In genomic region chr11:63917685-63918523, GRCh38 we compare ENCODE assay signal across 8 cellular contexts. TPM values are rescaled to one million over a fixed set of nuclear protein-coding genes. Genes with fewer than 3 reads are reported as not detected.
DNase-seq lines count a peak whose midpoint lies in the region; ATAC-seq and TF ChIP-seq lines count a peak whose summit lies in the region.

No MANE protein-coding gene starts in this region.

- no peak overlapping the region for H4K8ac ChIP-seq in H9 (replicated peaks; ENCODE audit: insufficient read length, low read depth, low read length)

- H3K4me2 ChIP-seq in H9 (ENCODE audit: insufficient read depth, insufficient read length, low read length): peak overlapping the region; percentile 67

- H2AK5ac ChIP-seq in H9 (ENCODE audit: insufficient read length, low read length): no peak overlapping the region

- H3K27me3 ChIP-seq in H9 (ENCODE audit: insufficient read depth, low read length) (no peaks in the 10 kb centered on the region), left ventricle myocardium inferior (ENCODE audit: low read depth) (no peaks in the 10 kb centered on the region), prostate gland (replicated peaks; ENCODE audit: insufficient read depth) (no peaks in the 10 kb centered on the region), MG63 (0 out of 2 replicates have a peak, but pooled peaks cover 2% of the 10 kb centered on the region)

- no peaks in the 10 kb centered on the region for H3K79me1 ChIP-seq in H9 (ENCODE audit: insufficient read depth, low read depth, low read length, poor library complexity, severe bottlenecking)

- peak overlapping the region; percentile 65 for H2BK120ac ChIP-seq in H9 (ENCODE audit: low read depth, low read length, poor library complexity, severe bottlenecking)

- WGBS in H9 (ENCODE audit: extremely low coverage, insufficient read length, low lambda C conversion rate): no CpG with 5 or more reads among the region's 50 CpGs
- WGBS in adipose tissue, 3 donors: 8 to 12% (median 11%) methylated on average over 32 to 50 of the region's 50 CpGs
- WGBS in prostate gland: 6% methylated on average over 47 of the region's 50 CpGs

- CTCF ChIA-PET in AG04449 (lab: Yijun Ruan, JAX): interaction anchor here (0.9 to 10.4 kb wide), 8 partner anchors 9 to 81 kb away, joined by 3 to 47 read pairs (median 5); partner anchors contain the start of gene MARK2

- H3T11ph ChIP-seq in H9 (ENCODE audit: low read length): peak overlapping the region; percentile 71

- peak overlapping the region; percentile 72 for H3K9ac ChIP-seq in H9 (ENCODE audit: extremely low read depth, insufficient read length, low read length)

- peak overlapping the region; percentile 72 for H2BK12ac ChIP-seq in H9 (ENCODE audit: insufficient read length, low read depth, low read length)

- peak overlapping the region; percentile 94 for H4K91ac ChIP-seq in H9 (ENCODE audit: insufficient read length, low read depth, low read length)

- peak overlapping the region; percentile 85 for H3K27ac ChIP-seq in H9 (ENCODE audit: insufficient read length, low read depth, low read length)
- peak overlapping the region; percentile 9 for H3K27ac ChIP-seq in adipose tissue (ENCODE audit: low read depth, low read length)
- peak overlapping the region; percentile 99 for H3K27ac ChIP-seq in left ventricle myocardium inferior (replicated peaks)
- peak overlapping the region; percentile 52 to 61 for H3K27ac ChIP-seq in prostate gland

- H3K23ac ChIP-seq in H9 (ENCODE audit: insufficient read length, low read depth, low read length): no peak overlapping the region

- H3K36me3 Mint-ChIP-seq in H9 (ENCODE audit: insufficient read depth in 1 of 3, low read depth in 3 of 3): peaks cover 14 to 26% (median 19%) of the 10 kb centered on the region in 3 experiments

- peak overlapping the region; percentile 28 for H2BK5ac ChIP-seq in H9 (ENCODE audit: insufficient read length, low read length)

- no peak for DNase-seq in AG04449 (ENCODE audit: low read depth, low spot score)
- peak; percentile 93 for DNase-seq in H9
- DNase-seq in NOMO-1 treated with DMSO at 0.1 percent for 48 hours (lab: John Stamatoyannopoulos, UW; ENCODE audit: unreplicated experiment): peak; percentile 5
- peak; percentile 84 for DNase-seq in left ventricle myocardium inferior
- peak; percentile 25 for DNase-seq in prostate gland (ENCODE audit: low spot score)
- no peak for DNase-seq in MG63

- peak overlapping the region; percentile 57 for H3K4me3 ChIP-seq in AG04449 (ENCODE audit: low read depth, low read length)
- peak overlapping the region; percentile 67 for H3K4me3 ChIP-seq in left ventricle myocardium inferior
- H3K4me3 ChIP-seq in prostate gland: peak overlapping the region; percentile 23 to 34
- H3K4me3 ChIP-seq in MG63: no peak overlapping the region

- peak overlapping the region; percentile 23 for H4K5ac ChIP-seq in H9 (ENCODE audit: insufficient read length, low read depth, low read length)

- H2BK15ac ChIP-seq in H9 (ENCODE audit: low read depth, low read length): no peak overlapping the region

- H3K4me1 ChIP-seq in H9 (ENCODE audit: insufficient read depth, low read length) (peaks cover 3% of the 10 kb centered on the region), left ventricle myocardium inferior (peaks cover 60% of the 10 kb centered on the region), prostate gland (replicated peaks) (peaks cover 14% of the 10 kb centered on the region)

- POLR2A ChIA-PET in AG04449 (lab: Yijun Ruan, JAX): interaction anchor here (0.8 to 0.9 kb wide), 2 partner anchors 11 to 79 kb away, joined by 4 read pairs; partner anchors contain the start of gene MARK2

- intact Hi-C loops in left ventricle myocardium inferior (cut with micrococcal nuclease) (no loop called here), prostate gland (cut with DNase I) (no loop called here)

- H3K9me3 ChIP-seq in H9 (ENCODE audit: control insufficient read depth, low read depth, low read length): no peaks in the 10 kb centered on the region
- H3K9me3 ChIP-seq in left ventricle myocardium inferior (replicated peaks): peaks cover 2% of the 10 kb centered on the region
- no peaks in the 10 kb centered on the region for H3K9me3 ChIP-seq in prostate gland
- no peaks in the 10 kb centered on the region for H3K9me3 ChIP-seq in MG63

- peaks cover 24 to 31% of the 10 kb centered on the region in 2 experiments for H3K4me1 Mint-ChIP-seq in H9

- peak overlapping the region; percentile 94 for H3K14ac ChIP-seq in H9 (ENCODE audit: insufficient read depth, low read length)

- H3K9me3 Mint-ChIP-seq in H9: peaks cover 5% of the 10 kb centered on the region in 2 experiments; a peak in 4 of 5 replicates

- peak overlapping the region; percentile 90 for H3K4ac ChIP-seq in H9 (ENCODE audit: low read depth, low read length)

- TF ChIP-seq CTCF in AG04449 (IDR thresholded peaks at IDR 0.05; ENCODE audit: insufficient read depth, low read length, missing control alignments) (no peak), H9 (conservative IDR thresholded peaks at IDR 0.05) (no peak), left ventricle myocardium inferior (IDR thresholded peaks at IDR 0.05; ENCODE audit: borderline replicate concordance) (no peak), prostate gland (IDR thresholded peaks at IDR 0.05) (no peak)

- no peaks in the 10 kb centered on the region for H4K20me1 ChIP-seq in H9 (ENCODE audit: control insufficient read depth, insufficient read depth, insufficient read length)

- no peak for ATAC-seq in HG02642 (IDR thresholded peaks at IDR 0.05; ENCODE audit: poor library complexity, unreplicated experiment)

- H3K18ac ChIP-seq in H9 (ENCODE audit: insufficient read length, low read depth, low read length): peak overlapping the region; percentile 83

- peaks cover under 1% of the 10 kb centered on the region for H3K27me3 Mint-ChIP-seq in H9 (ENCODE audit: low read depth)

- peaks cover 33% of the 10 kb centered on the region for H3K23me2 ChIP-seq in H9 (ENCODE audit: insufficient read length, low read depth, low read length, poor library complexity, severe bottlenecking)

- H2AFZ ChIP-seq in H9 (ENCODE audit: low read length): no peak overlapping the region

- no peaks in the 10 kb centered on the region for H3K36me3 ChIP-seq in left ventricle myocardium inferior
- H3K36me3 ChIP-seq in prostate gland: no peaks in the 10 kb centered on the region
- H3K36me3 ChIP-seq in MG63: no peaks in the 10 kb centered on the region

- H2BK20ac ChIP-seq in H9 (ENCODE audit: low read depth, low read length, poor library complexity, severe bottlenecking): no peak overlapping the region

- H3K56ac ChIP-seq in H9 (ENCODE audit: insufficient read length, low read depth, low read length): no peak overlapping the region

- H3K4me3 Mint-ChIP-seq in H9: peak overlapping the region; percentile 67 to 87

- TF ChIP-seq POLR2A in prostate gland (IDR thresholded peaks at IDR 0.05): no peak

- peak overlapping the region; percentile 99 to 100 (median 99) for H3K27ac Mint-ChIP-seq in H9

- peaks cover 5% of the 10 kb centered on the region; the same call in 1 of the 2 replicates for H3K79me2 ChIP-seq in H9 (ENCODE audit: insufficient read depth, low read length)

RNA-seq across cellular contexts. Expression of gene RCOR2, which starts 0.9 kb away (rescaled TPM):
- 117 and 118 TPM in 2 replicates for total RNA-seq in H9 (2021)
- polyA plus RNA-seq in adipose tissue: under 1 TPM; 0.27 to 0.59 (median 0.56) TPM
- total RNA-seq in left ventricle myocardium inferior: 10.5 TPM
- 1 to 10 TPM in 1 of 2 donors, under 1 TPM in 1; 0.64 to 3.3 TPM for total RNA-seq in prostate gland
- total RNA-seq in MG63 (2014; rRNA removed; shearing (Covaris generic); ENCODE audit: low replicate concordance): 0.03 TPM in 1 of 2 replicates, not detected in the other

RNA-seq across cellular contexts. Expression of gene NAA40, which starts 20.9 kb away (rescaled TPM):
- total RNA-seq in H9 (2021) (43.9 and 44.4 TPM in 2 replicates), left ventricle myocardium inferior (19.7 TPM), prostate gland (10 to 100 TPM; 23.3 to 24.7 TPM)
- polyA plus RNA-seq in adipose tissue: 10 to 100 TPM in 1 of 3 donors, 1 to 10 TPM in 2; 6.7 to 13.9 (median 7.6) TPM
- total RNA-seq in MG63 (2014; rRNA removed; shearing (Covaris generic); ENCODE audit: low replicate concordance): 13.2 and 29.6 TPM in 2 replicates

RNA-seq across cellular contexts. Expression of gene COX8A, which starts 56.5 kb away (rescaled TPM):
- total RNA-seq in H9 (2021) (402 and 429 TPM in 2 replicates), left ventricle myocardium inferior (920 TPM), prostate gland (1,000 to 10,000 TPM in 1 of 2 donors, 100 to 1,000 TPM in 1; 597 to 1,196 TPM)
- polyA plus RNA-seq in adipose tissue: 100 to 1,000 TPM; 348 to 933 (median 669) TPM
- total RNA-seq in MG63 (2014; rRNA removed; shearing (Covaris generic); ENCODE audit: low replicate concordance): 297 and 593 TPM in 2 replicates

Comparison
In these comparisons a context has a peak if more than half of its experiments do, and no peak if none do; other contexts are left out.
1. DNase-seq: peak in H9 (single experiment), NOMO-1 treated with DMSO at 0.1 percent for 48 hours (single experiment), left ventricle myocardium inferior (single experiment) and prostate gland (single experiment); none in AG04449 (single experiment) and MG63 (single experiment).
2. H3K27ac ChIP-seq: peak in every context shown above with its lines; median percentile 99 in left ventricle myocardium inferior; 85 in H9; 56 in prostate gland; 9 in adipose tissue.
3. RNA of gene RCOR2, which starts 0.9 kb away (total RNA-seq): 117 to 118 TPM in H9; 10.5 TPM in left ventricle myocardium inferior (single experiment), 0.64 to 3.3 TPM in prostate gland and 0.03 TPM in MG63; every median in the first group is over 10 times any median in the second.